15 cellular contexts compared by ENCODE assay signal in the genomic region with DNA sequence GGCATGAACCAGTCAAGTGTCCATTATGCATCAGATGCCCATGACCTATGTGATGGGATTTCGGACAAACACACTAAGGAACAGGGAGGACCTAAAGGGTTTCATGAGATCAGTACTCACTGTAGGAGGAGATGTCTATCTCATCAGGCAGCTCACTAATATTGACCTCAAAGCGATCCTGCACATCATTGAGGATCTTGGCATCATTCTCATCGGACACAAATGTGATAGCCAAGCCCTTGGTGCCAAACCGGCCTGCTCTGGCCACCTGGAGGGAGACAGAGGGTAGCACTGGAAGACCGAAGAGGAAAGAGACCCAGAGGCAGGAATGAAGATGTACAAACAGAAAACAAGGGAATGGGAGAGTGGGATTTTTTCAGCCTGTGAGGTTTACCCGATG. TPM values are rescaled to one million over a fixed set of nuclear protein-coding genes. Genes with fewer than 3 reads are reported as not detected.
"Had no signal": no experiment of that assay in that cellular context is flagged by ENCODE, and none has a peak within 500 bp of the region (broad histone marks: within the 10 kb centered on the region; RNA-seq: fewer than 3 reads in every experiment).

No MANE protein-coding gene starts in this region.

- H2AFZ ChIP-seq: neural progenitor cell, parathyroid adenoma had no signal

- FAIRE-seq: kidney, TTC549 had no signal

- H3K27me3 ChIP-seq: ascending aorta, neural progenitor cell, thyroid gland, uterus had no signal

- H3K4me3 Mint-ChIP-seq: neural progenitor cell had no signal

- H3K27ac ChIP-seq: ascending aorta, coronary artery, epithelial cell of prostate, parathyroid adenoma, thyroid gland, uterus had no signal

- H3K79me2 ChIP-seq: parathyroid adenoma had no signal

- H3K36me3 ChIP-seq: uterus had no signal

- H3K4me1 ChIP-seq: ascending aorta, neural progenitor cell, thyroid gland, uterus had no signal

- H3K4me3 ChIP-seq: ascending aorta, coronary artery, neural progenitor cell, thyroid gland, uterus had no signal

- DNase-seq: activated CD4-positive, alpha-beta T cell treated with anti-CD3 and anti-CD28 coated beads, Interleukin-2, amount 50 U/mL, for 48 hours; effector CD4-positive, alpha-beta T cell; kidney; left ventricle myocardium superior; mesendoderm; stimulated activated CD4-positive, alpha-beta T cell treated with anti-CD3 and anti-CD28 coated beads, Interleukin-15, amount 100 ng/mL, for 24 hours; thyroid gland; uterus had no signal

- H3K27ac Mint-ChIP-seq: neural progenitor cell had no signal

- H3K4me2 ChIP-seq: neural progenitor cell had no signal

- H3K9me3 Mint-ChIP-seq: neural progenitor cell had no signal

- H3K9ac ChIP-seq: neural progenitor cell, parathyroid adenoma had no signal

- H3K9me3 ChIP-seq: ascending aorta, thyroid gland, uterus had no signal

RNA-seq across cellular contexts. Expression of gene MCCD1, which starts 1.9 kb away (rescaled TPM):
- total RNA-seq: ascending aorta; left ventricle myocardium superior; T-helper 1 cell treated with Interleukin-12 subunit alpha and Interleukin-12 subunit beta and Interleukin-4 antibody, amounts not matched to agents 30 ng/mL and 1 ng/mL, for 36 hours; thyroid gland; uterus had no signal

RNA-seq across cellular contexts. Expression of gene ATP6V1G2, which starts 15.7 kb away (rescaled TPM):
- total RNA-seq: ascending aorta had no signal
